Comparison of ENCODE assay signal across 8 cellular contexts in genomic region chr16:20865420-20866126, GRCh38. TPM values are rescaled to one million over a fixed set of nuclear protein-coding genes. Genes with fewer than 3 reads are reported as not detected.
A peak's percentile ranks its signal among the peaks of the same experiment; 100 is the strongest.
DNase-seq lines count a peak whose midpoint lies in the region; ATAC-seq lines count a peak whose summit lies in the region.

No MANE protein-coding gene starts in this region.

- H3K27ac Mint-ChIP-seq in stimulated activated naive CD8-positive, alpha-beta T cell treated with anti-CD3 and anti-CD28 coated beads, Interleukin-15, Interleukin-2, amounts not matched to agents 100 ng/mL and 50 ng/mL, for 24 hours = peak overlapping the region; percentile 23

- peak; percentile 62 for ATAC-seq in HG03469 (IDR thresholded peaks at IDR 0.05; ENCODE audit: unreplicated experiment)

- no peaks in the 10 kb centered on the region for H3K9me3 Mint-ChIP-seq in stimulated activated naive CD8-positive, alpha-beta T cell treated with anti-CD3 and anti-CD28 coated beads, Interleukin-15, Interleukin-2, amounts not matched to agents 100 ng/mL and 50 ng/mL, for 24 hours

- H3K27me3 Mint-ChIP-seq in stimulated activated naive CD8-positive, alpha-beta T cell treated with anti-CD3 and anti-CD28 coated beads, Interleukin-15, Interleukin-2, amounts not matched to agents 100 ng/mL and 50 ng/mL, for 24 hours = no peaks in the 10 kb centered on the region

- H3K4me1 Mint-ChIP-seq in stimulated activated naive CD8-positive, alpha-beta T cell treated with anti-CD3 and anti-CD28 coated beads, Interleukin-15, Interleukin-2, amounts not matched to agents 100 ng/mL and 50 ng/mL, for 24 hours (ENCODE audit: low read depth) = peaks cover 31% of the 10 kb centered on the region

- H3K4me3 Mint-ChIP-seq in stimulated activated naive CD8-positive, alpha-beta T cell treated with anti-CD3 and anti-CD28 coated beads, Interleukin-15, Interleukin-2, amounts not matched to agents 100 ng/mL and 50 ng/mL, for 24 hours = no peak overlapping the region

- DNase-seq in DMS 273 (lab: John Stamatoyannopoulos, UW; ENCODE audit: unreplicated experiment) (peak; percentile 71), DMS 273 treated with DMSO at 0.1 percent for 48 hours (lab: John Stamatoyannopoulos, UW) (no peak), dermis blood vessel endothelial cell (peak; percentile 58), NCI-H1436 treated with DMSO at 0.1 percent for 48 hours (lab: John Stamatoyannopoulos, UW) (no peak), NCI-H1930 (lab: John Stamatoyannopoulos, UW) (no peak)
- DNase-seq in central memory CD4-positive, alpha-beta T cell = no peak

- H3K36me3 Mint-ChIP-seq in stimulated activated naive CD8-positive, alpha-beta T cell treated with anti-CD3 and anti-CD28 coated beads, Interleukin-15, Interleukin-2, amounts not matched to agents 100 ng/mL and 50 ng/mL, for 24 hours (ENCODE audit: low read depth) = peaks cover 28% of the 10 kb centered on the region

RNA-seq across cellular contexts. Expression of gene DCUN1D3, which starts 34.6 kb away (rescaled TPM):
- 33.8 and 80.8 TPM in 2 replicates for total RNA-seq in dermis blood vessel endothelial cell

RNA-seq across cellular contexts. Expression of gene LYRM1, which starts 35.0 kb away (rescaled TPM):
- 75.2 and 87.4 TPM in 2 replicates for total RNA-seq in dermis blood vessel endothelial cell

RNA-seq across cellular contexts. Expression of gene REXO5, which starts 59.2 kb away (rescaled TPM):
- total RNA-seq in dermis blood vessel endothelial cell = 5.0 and 6.5 TPM in 2 replicates

RNA-seq across cellular contexts. Expression of gene ERI2, which starts 59.3 kb away (rescaled TPM):
- total RNA-seq in dermis blood vessel endothelial cell = 14.3 and 18.4 TPM in 2 replicates

Comparison
In these comparisons a context has a peak if more than half of its experiments do, and no peak if none do; other contexts are left out.
1. DNase-seq: peak in DMS 273 (single experiment) and dermis blood vessel endothelial cell (single experiment); none in DMS 273 treated with DMSO at 0.1 percent for 48 hours (single experiment), NCI-H1436 treated with DMSO at 0.1 percent for 48 hours (single experiment), NCI-H1930 (0 of 2) and central memory CD4-positive, alpha-beta T cell (single experiment).